8 cellular contexts compared by ENCODE assay signal in the genomic region with DNA sequence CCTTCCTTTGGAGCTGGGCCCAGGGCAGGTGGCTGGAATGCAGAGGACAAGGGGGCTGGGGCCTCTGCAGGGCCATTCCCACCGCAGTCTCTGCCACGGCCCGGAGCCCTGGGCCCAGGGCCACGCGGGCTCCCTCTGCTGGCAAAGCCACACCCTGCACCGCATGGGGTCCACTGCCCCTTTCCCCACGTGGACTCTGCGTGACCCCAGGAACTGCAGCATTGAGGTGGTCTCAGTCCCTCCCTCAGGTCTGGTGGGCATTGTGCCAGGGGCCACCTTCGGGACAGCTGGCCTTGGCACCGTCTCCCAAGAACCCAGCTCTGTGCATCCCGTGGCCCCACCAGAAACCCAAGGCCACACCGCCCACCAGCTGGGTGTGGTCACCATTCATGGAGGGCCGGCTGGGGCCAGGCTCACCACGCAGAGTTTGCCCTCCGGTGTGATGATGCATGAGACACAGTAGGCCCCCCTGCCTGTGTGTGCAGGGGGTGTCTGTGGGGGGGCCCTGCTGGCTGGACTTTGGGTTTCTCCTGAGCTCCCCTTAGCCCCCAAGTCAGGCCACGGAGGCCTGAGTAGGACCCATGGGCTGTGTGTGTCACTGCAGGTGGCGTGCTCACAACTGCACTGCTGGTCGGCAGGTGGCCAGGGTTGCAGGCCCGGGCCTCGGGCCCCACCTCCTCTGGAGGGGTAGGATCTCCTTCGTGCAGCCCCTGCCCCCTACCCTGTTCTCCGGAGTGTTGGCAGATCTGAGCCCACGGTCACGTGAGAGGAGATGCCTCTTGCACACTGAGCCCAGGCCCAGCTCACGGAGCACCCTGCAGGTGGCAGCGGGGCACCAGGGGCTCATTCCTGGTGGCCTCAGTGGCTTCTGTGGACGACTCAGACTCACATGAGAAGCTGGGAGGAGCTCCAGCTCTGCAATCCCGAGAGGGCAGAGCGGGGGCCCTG. TPM values are rescaled to one million over a fixed set of nuclear protein-coding genes. Genes with fewer than 3 reads are reported as not detected.
DNase-seq lines count a peak whose midpoint lies in the region; ATAC-seq and TF ChIP-seq lines count a peak whose summit lies in the region.

No MANE protein-coding gene starts in this region.

- H3K4me3 Mint-ChIP-seq in activated naive CD4-positive, alpha-beta T cell treated with anti-CD3 and anti-CD28 coated beads, Interleukin-2, amount 10 ng/mL, durations not matched to agents 7 days and 5 days, result no peak overlapping the region

- H3K27me3 Mint-ChIP-seq in activated naive CD4-positive, alpha-beta T cell treated with anti-CD3 and anti-CD28 coated beads, Interleukin-2, amount 10 ng/mL, durations not matched to agents 7 days and 5 days, result peaks cover 43% of the 10 kb centered on the region

- no peaks in the 10 kb centered on the region for H3K36me3 ChIP-seq in Peyer's patch

- H3K27ac Mint-ChIP-seq in activated naive CD4-positive, alpha-beta T cell treated with anti-CD3 and anti-CD28 coated beads, Interleukin-2, amount 10 ng/mL, durations not matched to agents 7 days and 5 days, result no peak overlapping the region

- no peaks in the 10 kb centered on the region for H3K9me3 Mint-ChIP-seq in activated naive CD4-positive, alpha-beta T cell treated with anti-CD3 and anti-CD28 coated beads, Interleukin-2, amount 10 ng/mL, durations not matched to agents 7 days and 5 days

- H3K27ac ChIP-seq in Peyer's patch, result no peak overlapping the region

- DNase-seq in NCI-H2029 (lab: John Stamatoyannopoulos, UW) (peak; percentile 31), NCI-H2029 treated with DMSO at 0.1 percent for 48 hours (lab: John Stamatoyannopoulos, UW) (no peak), Peyer's patch (peak; percentile 32 to 72 (median 70)), left ventricle myocardium superior (peak; percentile 75)
- peak; percentile 67 for DNase-seq in activated naive CD4-positive, alpha-beta T cell treated with anti-CD3 and anti-CD28 coated beads, Interleukin-2, amount 10 ng/mL, durations not matched to agents 7 days and 5 days
- DNase-seq in stimulated activated CD4-positive, alpha-beta T cell treated with anti-CD3 and anti-CD28 coated beads, Interleukin-12 subunit alpha, Interleukin-12 subunit beta, amount 100 ng/mL, for 48 hours (ENCODE audit: low read depth in 2 of 3, low spot score in 1 of 3), result peak; percentile 30 to 56 (median 47)

- TF ChIP-seq POLR2A in Peyer's patch (IDR thresholded peaks at IDR 0.05), result no peak

- H3K36me3 Mint-ChIP-seq in activated naive CD4-positive, alpha-beta T cell treated with anti-CD3 and anti-CD28 coated beads, Interleukin-2, amount 10 ng/mL, durations not matched to agents 7 days and 5 days, result no peaks in the 10 kb centered on the region

- peak; percentile 73 to 90 (median 84) for TF ChIP-seq CTCF in Peyer's patch (IDR thresholded peaks at IDR 0.05)

- intact Hi-C loops in left ventricle myocardium superior (cut with micrococcal nuclease), result no loop called here

- no peaks in the 10 kb centered on the region for H3K9me3 ChIP-seq in Peyer's patch

- no peak overlapping the region for H3K4me3 ChIP-seq in Peyer's patch

- H3K27me3 ChIP-seq in Peyer's patch, result no peaks in the 10 kb centered on the region

- CTCF ChIA-PET in activated naive CD4-positive, alpha-beta T cell treated with anti-CD3 and anti-CD28 coated beads, Interleukin-2, amount 10 ng/mL, durations not matched to agents 7 days and 5 days (lab: Charles Lee), result interaction anchor here (0.8 to 2.8 kb wide), 11 partner anchors 9 to 95 kb away, joined by 3 to 10 read pairs (median 4); a partner anchor contains a TSS

- peaks cover 0 to 30% (median 3%) of the 10 kb centered on the region in 4 donors for H3K4me1 ChIP-seq in Peyer's patch

- peak; percentile 85 for ATAC-seq in left ventricle myocardium superior
- ATAC-seq in GM19351 (IDR thresholded peaks at IDR 0.05; ENCODE audit: unreplicated experiment), result no peak
- ATAC-seq in GM19035 (IDR thresholded peaks at IDR 0.05; ENCODE audit: unreplicated experiment), result no peak

- H3K4me1 Mint-ChIP-seq in activated naive CD4-positive, alpha-beta T cell treated with anti-CD3 and anti-CD28 coated beads, Interleukin-2, amount 10 ng/mL, durations not matched to agents 7 days and 5 days, result peaks cover 2% of the 10 kb centered on the region

RNA-seq across cellular contexts. Expression of a gene that starts 5.7 kb away (rescaled TPM):
- 10 to 100 TPM in 1 of 4 donors, 1 to 10 TPM in 3; 3.2 to 14.0 (median 6.7) TPM for total RNA-seq in Peyer's patch
- total RNA-seq in left ventricle myocardium superior, result 13.5 TPM

RNA-seq across cellular contexts. Expression of a gene that starts 8.3 kb away (rescaled TPM):
- total RNA-seq in Peyer's patch, result under 1 TPM in 1 of 4 donors, not detected in 3; 0.27 TPM
- total RNA-seq in left ventricle myocardium superior, result 1.9 TPM

RNA-seq across cellular contexts. Expression of a gene that starts 20.1 kb away (rescaled TPM):
- 10 to 100 TPM in 1 of 4 donors, 1 to 10 TPM in 2, under 1 TPM in 1; 0.54 to 11.6 (median 2.0) TPM for total RNA-seq in Peyer's patch
- total RNA-seq in left ventricle myocardium superior, result 2.1 TPM

RNA-seq across cellular contexts. Expression of a gene that starts 30.4 kb away (rescaled TPM):
- 100 to 1,000 TPM in 1 of 4 donors, 10 to 100 TPM in 3; 26.9 to 130 (median 35.0) TPM for total RNA-seq in Peyer's patch
- 9.5 TPM for total RNA-seq in left ventricle myocardium superior

RNA-seq across cellular contexts. Expression of a gene that starts 34.1 kb away (rescaled TPM):
- total RNA-seq in Peyer's patch (10 to 100 TPM; 58.2 to 94.1 (median 78.2) TPM), left ventricle myocardium superior (155 TPM)
